29 cellular contexts compared by ENCODE assay signal in the genomic region with DNA sequence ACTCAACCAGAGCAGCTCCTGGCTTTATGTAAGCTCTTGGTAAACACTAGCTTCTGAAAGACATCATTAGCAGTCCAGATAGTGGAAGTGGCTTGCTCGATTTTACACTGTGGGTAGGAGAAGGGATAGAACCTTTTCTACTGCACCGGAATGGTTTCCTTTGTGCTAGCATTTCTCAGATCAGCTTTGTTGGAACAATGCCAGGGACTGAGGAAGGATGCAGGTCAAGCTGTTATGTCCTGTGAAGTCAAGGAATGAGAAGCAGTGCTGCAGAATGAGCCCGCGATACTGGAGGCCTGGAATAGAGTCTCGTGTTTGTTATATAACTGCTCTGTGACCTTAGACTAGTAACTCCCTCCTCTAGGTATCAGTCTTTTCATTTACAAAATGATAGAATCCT.
"Had no signal": no experiment of that assay in that cellular context is flagged by ENCODE, and none has a peak within 500 bp of the region (broad histone marks: within the 10 kb centered on the region; RNA-seq: fewer than 3 reads in every experiment).

No MANE protein-coding gene starts in this region.

- H3K36me3 Mint-ChIP-seq: activated naive CD8-positive, alpha-beta T cell treated with anti-CD3 and anti-CD28 coated beads, Interleukin-2, amount 10 ng/mL, durations not matched to agents 7 days and 5 days; immature natural killer cell; stimulated activated effector memory CD8-positive, alpha-beta T cell treated with anti-CD3 and anti-CD28 coated beads, Interleukin-12 subunit alpha, Interleukin-12 subunit beta, amount 100 ng/mL, for 72 hours had no signal

- H3K4me1 ChIP-seq: foreskin keratinocyte, lower lobe of right lung, right lobe of liver, suprapubic skin, tibial nerve had no signal

- H3K9me3 Mint-ChIP-seq: activated naive CD8-positive, alpha-beta T cell treated with anti-CD3 and anti-CD28 coated beads, Interleukin-2, amount 10 ng/mL, durations not matched to agents 7 days and 5 days; activated T-helper 2 cell treated with anti-CD3 and anti-CD28 coated beads, Interferon-gamma antibody, Interleukin-2, Interleukin-4, amounts not matched to agents 10 μg/mL and 5 μg/mL and 100 μg/mL, durations not matched to agents 14 hours and 24 hours and 36 hours had no signal

- H3K27me3 Mint-ChIP-seq: activated B cell treated with CpG ODN at 0.5 μM for 24 hours; activated CD4-positive, alpha-beta T cell treated with anti-CD3 and anti-CD28 coated beads for 36 hours; activated naive CD8-positive, alpha-beta T cell treated with anti-CD3 and anti-CD28 coated beads, Interleukin-2, amount 10 ng/mL, durations not matched to agents 7 days and 5 days; activated T-cell treated with anti-CD3 and anti-CD28 coated beads, Interleukin-2, amount 50 U/mL, for 24 hours; dendritic cell treated with granulocyte-macrophage colony-stimulating factor and Interleukin-4, amounts not matched to agents 40 ng/mL and 50 ng/mL, for 4 days had no signal

- H3K36me3 ChIP-seq: cardiac muscle cell, lower lobe of right lung, right lobe of liver, stomach, suprapubic skin, tibial nerve had no signal

- H3K9me3 ChIP-seq: lower lobe of right lung, mucosa of descending colon, right lobe of liver, suprapubic skin had no signal

- DNase-seq: activated B cell treated with CpG ODN at 0.5 μM for 24 hours; activated CD4-positive, alpha-beta T cell treated with anti-CD3 and anti-CD28 coated beads for 36 hours; activated CD4-positive, alpha-beta T cell treated with anti-CD3 and anti-CD28 coated beads, Interleukin-2, amount 50 U/mL, for 4 hours; activated CD8-positive, alpha-beta memory T cell treated with anti-CD3 and anti-CD28 coated beads for 24 hours; activated CD8-positive, alpha-beta memory T cell treated with anti-CD3 and anti-CD28 coated beads, Interleukin-2, amount 50 U/mL, for 4 hours; activated naive CD4-positive, alpha-beta T cell treated with anti-CD3 and anti-CD28 coated beads for 36 hours; activated naive CD8-positive, alpha-beta T cell treated with anti-CD3 and anti-CD28 coated beads, Interleukin-2, amount 10 ng/mL, durations not matched to agents 7 days and 5 days; activated T-cell treated with anti-CD3 and anti-CD28 coated beads, Interleukin-2, amount 50 U/mL, for 24 hours; amygdala; effector CD8-positive, alpha-beta T cell; foreskin keratinocyte; immature natural killer cell; lower lobe of right lung; mesendoderm; mucosa of descending colon; nephron progenitor cell; occipital lobe; right lobe of liver; stimulated activated CD4-positive, alpha-beta T cell treated with anti-CD3 and anti-CD28 coated beads, Interleukin-2, amount 100 ng/mL, for 24 hours; stomach; T1000 had no signal

- H3K4me1 Mint-ChIP-seq: activated B cell treated with CpG ODN at 0.5 μM for 24 hours; activated CD4-positive, alpha-beta T cell treated with anti-CD3 and anti-CD28 coated beads for 36 hours; activated naive CD8-positive, alpha-beta T cell treated with anti-CD3 and anti-CD28 coated beads, Interleukin-2, amount 10 ng/mL, durations not matched to agents 7 days and 5 days; immature natural killer cell; nephron progenitor cell; stimulated activated effector memory CD8-positive, alpha-beta T cell treated with anti-CD3 and anti-CD28 coated beads, Interleukin-12 subunit alpha, Interleukin-12 subunit beta, amount 100 ng/mL, for 72 hours had no signal

- H3K4me3 ChIP-seq: cardiac muscle cell, lower lobe of right lung, mucosa of descending colon, right lobe of liver, skin epidermis, stomach, suprapubic skin, tibial nerve had no signal

- H3K27ac Mint-ChIP-seq: activated B cell treated with CpG ODN at 0.5 μM for 24 hours; activated CD4-positive, alpha-beta T cell treated with anti-CD3 and anti-CD28 coated beads for 36 hours; activated naive CD4-positive, alpha-beta T cell treated with anti-CD3 and anti-CD28 coated beads for 36 hours; activated naive CD8-positive, alpha-beta T cell treated with anti-CD3 and anti-CD28 coated beads, Interleukin-2, amount 10 ng/mL, durations not matched to agents 7 days and 5 days; activated T-cell treated with anti-CD3 and anti-CD28 coated beads, Interleukin-2, amount 50 U/mL, for 24 hours; activated T-helper 2 cell treated with anti-CD3 and anti-CD28 coated beads, Interferon-gamma antibody, Interleukin-2, Interleukin-4, amounts not matched to agents 10 μg/mL and 5 μg/mL and 100 μg/mL, durations not matched to agents 14 hours and 24 hours and 36 hours; dendritic cell treated with granulocyte-macrophage colony-stimulating factor and Interleukin-4, amounts not matched to agents 40 ng/mL and 50 ng/mL, for 4 days; immature natural killer cell; stimulated activated effector memory CD8-positive, alpha-beta T cell treated with anti-CD3 and anti-CD28 coated beads, Interleukin-12 subunit alpha, Interleukin-12 subunit beta, amount 100 ng/mL, for 72 hours had no signal

- ATAC-seq: activated CD4-positive, alpha-beta T cell treated with anti-CD3 and anti-CD28 coated beads for 36 hours; foreskin keratinocyte; left lobe of liver; lower lobe of right lung; mucosa of descending colon; right lobe of liver; stimulated activated effector memory CD8-positive, alpha-beta T cell treated with anti-CD3 and anti-CD28 coated beads, Interleukin-12 subunit alpha, Interleukin-12 subunit beta, amount 100 ng/mL, for 72 hours had no signal

- H3K27me3 ChIP-seq: cardiac muscle cell, foreskin keratinocyte, right lobe of liver, stomach, suprapubic skin, tibial nerve had no signal

- H3K4me3 Mint-ChIP-seq: activated B cell treated with CpG ODN at 0.5 μM for 24 hours; activated CD4-positive, alpha-beta T cell treated with anti-CD3 and anti-CD28 coated beads for 36 hours; activated naive CD4-positive, alpha-beta T cell treated with anti-CD3 and anti-CD28 coated beads for 36 hours; activated naive CD8-positive, alpha-beta T cell treated with anti-CD3 and anti-CD28 coated beads, Interleukin-2, amount 10 ng/mL, durations not matched to agents 7 days and 5 days; activated T-cell treated with anti-CD3 and anti-CD28 coated beads, Interleukin-2, amount 50 U/mL, for 24 hours; dendritic cell treated with granulocyte-macrophage colony-stimulating factor and Interleukin-4, amounts not matched to agents 40 ng/mL and 50 ng/mL, for 4 days; immature natural killer cell; nephron progenitor cell; stimulated activated effector memory CD8-positive, alpha-beta T cell treated with anti-CD3 and anti-CD28 coated beads, Interleukin-12 subunit alpha, Interleukin-12 subunit beta, amount 100 ng/mL, for 72 hours had no signal

- H3K27ac ChIP-seq: cardiac muscle cell, foreskin keratinocyte, lower lobe of right lung, right lobe of liver, skin epidermis, stomach, suprapubic skin, tibial nerve had no signal
